In genomic region chr1:205535096-205535495, GRCh38 we compare ENCODE assay signal across 3 cellular contexts.
TF ChIP-seq lines count a peak whose summit lies in the region.

No MANE protein-coding gene starts in this region.

TF ChIP-seq in SK-N-SH, 30 proteins besides CTCF, POLR2A, EP300 and RAD21:
- TF ChIP-seq MAX (IDR thresholded peaks at IDR 0.05; ENCODE audit: low read depth) (no peak), SMC3 (IDR thresholded peaks at IDR 0.05; ENCODE audit: low read depth, low read length) (no peak), SIN3A (IDR thresholded peaks at IDR 0.05; ENCODE audit: borderline replicate concordance, low read depth, low read length) (no peak), ELF1 (IDR thresholded peaks at IDR 0.05) (no peak), NRF1 (IDR thresholded peaks at IDR 0.05; ENCODE audit: low read depth, low read length) (no peak), TCF12 (IDR thresholded peaks at IDR 0.05) (no peak), NFIC (IDR thresholded peaks at IDR 0.05; ENCODE audit: borderline replicate concordance) (no peak), IRF3 (IDR thresholded peaks at IDR 0.05; ENCODE audit: low read depth, low read length) (no peak), PBX3 (IDR thresholded peaks at IDR 0.05) (no peak)

TF ChIP-seq in SK-N-SH treated with all-trans-retinoic acid at 6 μM for 48 hours, 23 proteins besides CTCF, POLR2A, EP300 and RAD21:
- TF ChIP-seq CREB5 (CRISPR knock-in tag; IDR thresholded peaks at IDR 0.05; ENCODE audit: low read depth) (no peak), ESRRG (CRISPR knock-in tag; IDR thresholded peaks at IDR 0.05) (no peak), OSR1 (CRISPR knock-in tag; IDR thresholded peaks at IDR 0.05) (no peak), CSDC2 (CRISPR knock-in tag; IDR thresholded peaks at IDR 0.05) (no peak), ISL1 (CRISPR knock-in tag; IDR thresholded peaks at IDR 0.05) (no peak), ZNF8 (CRISPR knock-in tag; IDR thresholded peaks at IDR 0.05) (no peak), TCF4 (CRISPR knock-in tag; IDR thresholded peaks at IDR 0.05; ENCODE audit: borderline replicate concordance) (no peak), ZNF70 (CRISPR knock-in tag; IDR thresholded peaks at IDR 0.05) (no peak), SNAI2 (CRISPR knock-in tag; IDR thresholded peaks at IDR 0.05) (no peak), CSRNP3 (CRISPR knock-in tag; IDR thresholded peaks at IDR 0.05) (no peak), ZFP30 (CRISPR knock-in tag; IDR thresholded peaks at IDR 0.05) (no peak), ZFP3 (CRISPR knock-in tag; IDR thresholded peaks at IDR 0.05) (no peak), TOX (CRISPR knock-in tag; IDR thresholded peaks at IDR 0.05; ENCODE audit: borderline replicate concordance) (no peak)

TF ChIP-seq in H1, 55 proteins besides CTCF, POLR2A, EP300 and RAD21:
- no peak for TF ChIP-seq HDAC6 (IDR thresholded peaks at IDR 0.05; ENCODE audit: low read depth, low read length)
- no peak for TF ChIP-seq E2F6 (IDR thresholded peaks at IDR 0.05)
- no peak for TF ChIP-seq EZH2 (IDR thresholded peaks at IDR 0.05; ENCODE audit: low read depth, low read length, severe bottlenecking)
- no peak for TF ChIP-seq TAF7 (optimal IDR thresholded peaks at IDR 0.05; ENCODE audit: borderline replicate concordance, low read depth, low read length)
- TF ChIP-seq PHF8 (conservative IDR thresholded peaks at IDR 0.05; ENCODE audit: low read depth, low read length): no peak
- TF ChIP-seq YY1 (IDR thresholded peaks at IDR 0.05; ENCODE audit: low read depth, low read length): no peak
- no peak for TF ChIP-seq CREB1 (IDR thresholded peaks at IDR 0.05)
- TF ChIP-seq TEAD4 (IDR thresholded peaks at IDR 0.05; ENCODE audit: low read depth, low read length): no peak
- TF ChIP-seq GTF2F1 (IDR thresholded peaks at IDR 0.05; ENCODE audit: borderline replicate concordance, low read depth, low read length): no peak
- no peak for TF ChIP-seq ZNF274 (IDR thresholded peaks at IDR 0.05; ENCODE audit: borderline replicate concordance, extremely low read depth, low read length)
- TF ChIP-seq KDM1A (IDR thresholded peaks at IDR 0.05; ENCODE audit: borderline replicate concordance, low read length): no peak
- TF ChIP-seq SP4 (IDR thresholded peaks at IDR 0.05; ENCODE audit: low read length): no peak
